In genomic region chr12:42510823-42511222, GRCh38 we compare ENCODE assay signal across 17 cellular contexts.
"Had no signal": no experiment of that assay in that cellular context is flagged by ENCODE, and none has a peak within 500 bp of the region (broad histone marks: within the 10 kb centered on the region; RNA-seq: fewer than 3 reads in every experiment).

No MANE protein-coding gene starts in this region.

- DNase-seq: activated CD4-positive, alpha-beta T cell treated with anti-CD3 and anti-CD28 coated beads, Interleukin-2, amount 50 U/mL, for 4 hours; activated effector memory CD4-positive, alpha-beta T cell treated with anti-CD3 and anti-CD28 coated beads, Interleukin-2, amount 50 U/mL, for 16 hours; activated T-cell treated with anti-CD3 and anti-CD28 coated beads, Interleukin-2, amount 50 U/mL, for 72 hours; effector memory CD8-positive, alpha-beta T cell; foreskin fibroblast; kidney; left lung; mammary epithelial cell; stimulated activated CD4-positive, alpha-beta T cell treated with anti-CD3 and anti-CD28 coated beads, Interleukin-12 subunit alpha, Interleukin-12 subunit beta, amount 100 ng/mL, for 4 hours; stimulated activated CD4-positive, alpha-beta T cell treated with anti-CD3 and anti-CD28 coated beads, Interleukin-2, amount 100 ng/mL, for 24 hours; stimulated activated naive CD4-positive, alpha-beta T cell treated with Interleukin-2 at 50 U/mL for 16 hours; T1000; tibial artery; WERI-Rb-1 had no signal

- H3K27me3 ChIP-seq: left lung, neural progenitor cell, right atrium auricular region, tibial artery had no signal

- H3K4me3 ChIP-seq: left lung, neural progenitor cell, prostate gland, right atrium auricular region, tibial artery had no signal

- H3K27ac ChIP-seq: left lung, neural progenitor cell, prostate gland, right atrium auricular region, tibial artery, WERI-Rb-1 had no signal

- H3K36me3 ChIP-seq: left lung, neural progenitor cell, prostate gland, right atrium auricular region, tibial artery, WERI-Rb-1 had no signal

- H3K4me1 ChIP-seq: left lung, prostate gland had no signal

- ATAC-seq: activated T-cell treated with anti-CD3 and anti-CD28 coated beads, Interleukin-2, amount 50 U/mL, for 72 hours; effector memory CD8-positive, alpha-beta T cell; left lung had no signal

- H3K9me3 ChIP-seq: left lung, prostate gland, right atrium auricular region, tibial artery had no signal
